Comparison of ENCODE assay signal across 9 cellular contexts in genomic region chr9:127917603-127918002, GRCh38. TPM values are rescaled to one million over a fixed set of nuclear protein-coding genes. Genes with fewer than 3 reads are reported as not detected.
DNase-seq lines count a peak whose midpoint lies in the region; ATAC-seq, FAIRE-seq and TF ChIP-seq lines count a peak whose summit lies in the region.
"Had no signal": no experiment of that assay in that cellular context is flagged by ENCODE, and none has a peak within 500 bp of the region (broad histone marks: within the 10 kb centered on the region; RNA-seq: fewer than 3 reads in every experiment).

No MANE protein-coding gene starts in this region.

- peak overlapping the region in 1 of 3 experiments; percentile 62 for H3K4me3 ChIP-seq in keratinocyte (ENCODE audit: control insufficient read depth in 2 of 3, extremely low read depth in 1 of 3, insufficient read depth in 2 of 3, low read depth in 1 of 3, low read length in 3 of 3)

- DNase-seq in stimulated activated naive CD8-positive, alpha-beta T cell treated with anti-CD3 and anti-CD28 coated beads, Interleukin-15, Interleukin-2, amounts not matched to agents 100 U/mL and 50 U/mL, for 24 hours, result no peak
- DNase-seq in keratinocyte (ENCODE audit: low read depth, low spot score), result no peak
- no peak for DNase-seq in DMS153 (lab: John Stamatoyannopoulos, UW)
- DNase-seq in GM19240 (ENCODE audit: insufficient read length, low spot score), result no peak

- no peak for FAIRE-seq in keratinocyte (lab: Jason Lieb, UNC)
- FAIRE-seq: G401.6 had no signal

- no peaks in the 10 kb centered on the region for H3K27me3 Mint-ChIP-seq in stimulated activated naive CD8-positive, alpha-beta T cell treated with anti-CD3 and anti-CD28 coated beads, Interleukin-15, Interleukin-2, amounts not matched to agents 100 ng/mL and 50 ng/mL, for 24 hours

- H3K36me3 ChIP-seq in keratinocyte (ENCODE audit: control insufficient read depth in 2 of 2, extremely low read depth in 1 of 2, insufficient read depth in 2 of 2, low read length in 2 of 2), result no peaks in the 10 kb centered on the region

- H3K27me3 ChIP-seq in keratinocyte (ENCODE audit: control insufficient read depth, extremely low read depth, insufficient read depth, low read length), result no peaks in the 10 kb centered on the region

- no peaks in the 10 kb centered on the region for H3K9me1 ChIP-seq in keratinocyte (ENCODE audit: control insufficient read depth, extremely low read depth, insufficient read depth, low read length)

- H3K9me3 ChIP-seq in keratinocyte (ENCODE audit: control insufficient read depth, low read depth, low read length), result no peaks in the 10 kb centered on the region

- H3K9ac ChIP-seq in keratinocyte (ENCODE audit: control insufficient read depth, extremely low read depth, insufficient read depth, low read length), result peak overlapping the region; percentile 50

- H3K4me2 ChIP-seq in keratinocyte (ENCODE audit: control insufficient read depth, extremely low read depth, insufficient read depth, low read depth, low read length), result peak overlapping the region; percentile 82

- no peaks in the 10 kb centered on the region for H3K79me2 ChIP-seq in keratinocyte (ENCODE audit: control insufficient read depth, insufficient read depth, low read length)

- H2AFZ ChIP-seq in keratinocyte (ENCODE audit: control insufficient read depth, low read length), result no peak overlapping the region

- H3K36me3 Mint-ChIP-seq in stimulated activated naive CD8-positive, alpha-beta T cell treated with anti-CD3 and anti-CD28 coated beads, Interleukin-15, Interleukin-2, amounts not matched to agents 100 ng/mL and 50 ng/mL, for 24 hours (ENCODE audit: low read depth), result peaks cover 12% of the 10 kb centered on the region

- dilution Hi-C loops in keratinocyte (cut with MboI; ENCODE audit: extremely low pct_ligation_motif_present, low sequenced_read_pairs), result no loop called here

- H3K4me1 Mint-ChIP-seq in stimulated activated naive CD8-positive, alpha-beta T cell treated with anti-CD3 and anti-CD28 coated beads, Interleukin-15, Interleukin-2, amounts not matched to agents 100 ng/mL and 50 ng/mL, for 24 hours (ENCODE audit: low read depth), result peaks cover 69% of the 10 kb centered on the region

- peaks cover 27% of the 10 kb centered on the region for H3K4me1 ChIP-seq in keratinocyte (ENCODE audit: control insufficient read depth, extremely low read depth, insufficient read depth, low read length)

- no peaks in the 10 kb centered on the region for H4K20me1 ChIP-seq in keratinocyte (ENCODE audit: control insufficient read depth, extremely low read depth, insufficient read depth, low read length)

- TF ChIP-seq CTCF in keratinocyte (optimal IDR thresholded peaks at IDR 0.05 in 1 of 3, IDR thresholded peaks at IDR 0.05 in 1 of 3, conservative IDR thresholded peaks at IDR 0.05 in 1 of 3; ENCODE audit: extremely low read depth in 1 of 3, insufficient read depth in 2 of 3, low read length in 3 of 3), result no peak

- H3K4me3 Mint-ChIP-seq in stimulated activated naive CD8-positive, alpha-beta T cell treated with anti-CD3 and anti-CD28 coated beads, Interleukin-15, Interleukin-2, amounts not matched to agents 100 ng/mL and 50 ng/mL, for 24 hours, result peak overlapping the region; percentile 82

- peak; percentile 39; the same call in 1 of the 2 replicates for TF ChIP-seq POLR2A in Raji (IDR thresholded peaks at IDR 0.05; ENCODE audit: insufficient read depth, low read depth, low read length)

- no peak for ATAC-seq in stimulated activated naive CD8-positive, alpha-beta T cell treated with anti-CD3 and anti-CD28 coated beads, Interleukin-15, Interleukin-2, amounts not matched to agents 100 U/mL and 50 U/mL, for 24 hours
- ATAC-seq in HG03139 (IDR thresholded peaks at IDR 0.05; ENCODE audit: unreplicated experiment) (no peak), HG03565 (IDR thresholded peaks at IDR 0.05; ENCODE audit: unreplicated experiment) (no peak)

- H3K27ac ChIP-seq in keratinocyte (ENCODE audit: control insufficient read depth, insufficient read depth, low read length), result no peak overlapping the region

- H3K9me3 Mint-ChIP-seq in stimulated activated naive CD8-positive, alpha-beta T cell treated with anti-CD3 and anti-CD28 coated beads, Interleukin-15, Interleukin-2, amounts not matched to agents 100 ng/mL and 50 ng/mL, for 24 hours, result no peaks in the 10 kb centered on the region

- peak overlapping the region; percentile 61 for H3K27ac Mint-ChIP-seq in stimulated activated naive CD8-positive, alpha-beta T cell treated with anti-CD3 and anti-CD28 coated beads, Interleukin-15, Interleukin-2, amounts not matched to agents 100 ng/mL and 50 ng/mL, for 24 hours

RNA-seq across cellular contexts. Expression of gene ST6GALNAC4, which starts 0.8 kb away (rescaled TPM):
- polyA plus RNA-seq in keratinocyte, result 5.8 to 10.8 TPM (median 8.9 TPM) in 3 replicates
- 2.5 TPM for polyA plus RNA-seq in keratinocyte (2011; ENCODE audit: low read depth)
- 5.6 and 14.0 TPM in 2 replicates for polyA plus RNA-seq in keratinocyte (2011; cell fraction: cytosol; rRNA removed)
- 4.1 and 8.4 TPM in 2 replicates for polyA plus RNA-seq in keratinocyte (2011; cell fraction: nucleus; rRNA removed)
- 3.2 and 11.6 TPM in 2 replicates for polyA plus RNA-seq in keratinocyte (2012; ENCODE audit: low replicate concordance)
- 9.4 to 13.1 TPM (median 11.6 TPM) in 3 replicates for polyA minus RNA-seq in keratinocyte
- polyA minus RNA-seq in keratinocyte (2011; cell fraction: cytosol; rRNA and poly(A)+ RNA removed), result 47.4 TPM
- polyA minus RNA-seq in keratinocyte (2011; cell fraction: nucleus; rRNA and poly(A)+ RNA removed), result 5.1 and 6.7 TPM in 2 replicates

RNA-seq across cellular contexts. Expression of gene PIP5KL1, which starts 13.0 kb away (rescaled TPM):
- 2.4 to 5.2 TPM (median 4.4 TPM) in 3 replicates for polyA plus RNA-seq in keratinocyte
- polyA plus RNA-seq in keratinocyte (2011; ENCODE audit: low read depth), result 2.0 TPM
- polyA plus RNA-seq in keratinocyte (2011; cell fraction: cytosol; rRNA removed), result 1.1 and 2.7 TPM in 2 replicates
- 9.0 and 9.9 TPM in 2 replicates for polyA plus RNA-seq in keratinocyte (2011; cell fraction: nucleus; rRNA removed)
- 3.0 and 4.5 TPM in 2 replicates for polyA plus RNA-seq in keratinocyte (2012; ENCODE audit: low replicate concordance)
- polyA minus RNA-seq in keratinocyte, result 0.76 to 2.2 TPM (median 0.83 TPM) in 3 replicates
- 4.4 TPM for polyA minus RNA-seq in keratinocyte (2011; cell fraction: cytosol; rRNA and poly(A)+ RNA removed)
- 3.0 and 3.1 TPM in 2 replicates for polyA minus RNA-seq in keratinocyte (2011; cell fraction: nucleus; rRNA and poly(A)+ RNA removed)

RNA-seq across cellular contexts. Expression of gene ST6GALNAC6, which starts 18.2 kb away (rescaled TPM):
- 20.1 to 55.8 TPM (median 21.1 TPM) in 3 replicates for polyA plus RNA-seq in keratinocyte
- 4.2 TPM for polyA plus RNA-seq in keratinocyte (2011; ENCODE audit: low read depth)
- polyA plus RNA-seq in keratinocyte (2011; cell fraction: cytosol; rRNA removed), result 27.9 and 43.7 TPM in 2 replicates
- polyA plus RNA-seq in keratinocyte (2011; cell fraction: nucleus; rRNA removed), result 35.1 and 46.6 TPM in 2 replicates
- 20.0 and 24.9 TPM in 2 replicates for polyA plus RNA-seq in keratinocyte (2012; ENCODE audit: low replicate concordance)
- polyA minus RNA-seq in keratinocyte, result 40.2 to 78.3 TPM (median 46.2 TPM) in 3 replicates
- 25.1 TPM for polyA minus RNA-seq in keratinocyte (2011; cell fraction: cytosol; rRNA and poly(A)+ RNA removed)
- 9.2 and 11.3 TPM in 2 replicates for polyA minus RNA-seq in keratinocyte (2011; cell fraction: nucleus; rRNA and poly(A)+ RNA removed)

RNA-seq across cellular contexts. Expression of gene DPM2, which starts 20.1 kb away (rescaled TPM):
- polyA plus RNA-seq in keratinocyte, result 31.1 to 35.4 TPM (median 34.7 TPM) in 3 replicates
- polyA plus RNA-seq in keratinocyte (2011; ENCODE audit: low read depth), result 4.3 TPM
- polyA plus RNA-seq in keratinocyte (2011; cell fraction: cytosol; rRNA removed), result 30.4 and 34.1 TPM in 2 replicates
- 31.3 and 35.3 TPM in 2 replicates for polyA plus RNA-seq in keratinocyte (2011; cell fraction: nucleus; rRNA removed)
- 30.8 and 33.4 TPM in 2 replicates for polyA plus RNA-seq in keratinocyte (2012; ENCODE audit: low replicate concordance)
- 30.5 to 46.0 TPM (median 35.2 TPM) in 3 replicates for polyA minus RNA-seq in keratinocyte
- 42.6 TPM for polyA minus RNA-seq in keratinocyte (2011; cell fraction: cytosol; rRNA and poly(A)+ RNA removed)
- polyA minus RNA-seq in keratinocyte (2011; cell fraction: nucleus; rRNA and poly(A)+ RNA removed), result 9.5 and 11.2 TPM in 2 replicates

RNA-seq across cellular contexts. Expression of gene AK1, which starts 40.1 kb away (rescaled TPM):
- polyA plus RNA-seq in keratinocyte, result 40.2 to 53.8 TPM (median 46.5 TPM) in 3 replicates
- 41.4 TPM for polyA plus RNA-seq in keratinocyte (2011; ENCODE audit: low read depth)
- 41.7 and 88.2 TPM in 2 replicates for polyA plus RNA-seq in keratinocyte (2011; cell fraction: cytosol; rRNA removed)
- 45.8 and 51.8 TPM in 2 replicates for polyA plus RNA-seq in keratinocyte (2011; cell fraction: nucleus; rRNA removed)
- 65.7 and 69.7 TPM in 2 replicates for polyA plus RNA-seq in keratinocyte (2012; ENCODE audit: low replicate concordance)
- polyA minus RNA-seq in keratinocyte, result 19.3 to 28.6 TPM (median 20.6 TPM) in 3 replicates
- polyA minus RNA-seq in keratinocyte (2011; cell fraction: cytosol; rRNA and poly(A)+ RNA removed), result 20.1 TPM
- 3.7 and 4.8 TPM in 2 replicates for polyA minus RNA-seq in keratinocyte (2011; cell fraction: nucleus; rRNA and poly(A)+ RNA removed)
